1 cellular context compared by ENCODE assay signal in the genomic region with DNA sequence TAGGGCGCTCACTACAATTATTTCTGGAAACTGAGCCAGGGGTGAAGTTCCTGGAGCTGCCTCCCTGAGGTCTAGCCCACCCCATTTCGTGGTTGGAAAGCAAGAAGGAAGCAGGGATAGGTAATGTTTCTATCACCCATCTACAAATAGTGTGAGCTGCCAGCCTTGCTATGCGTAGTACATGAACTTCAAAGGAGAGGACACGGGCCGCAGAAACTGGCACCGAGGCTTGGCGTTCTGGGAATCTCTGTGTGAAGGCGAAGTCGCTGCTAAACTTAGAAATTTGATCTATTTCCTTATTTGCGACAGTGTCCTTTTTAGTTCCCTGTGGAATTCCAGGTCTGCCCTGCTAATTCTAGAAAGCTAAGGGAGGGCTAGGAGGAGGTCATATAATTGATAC.
TF ChIP-seq lines count a peak whose summit lies in the region.

No MANE protein-coding gene starts in this region.

TF ChIP-seq in GM23338, 12 proteins besides CTCF, POLR2A, EP300 and RAD21 (continued from another document):
- TF ChIP-seq, protein P1, sequence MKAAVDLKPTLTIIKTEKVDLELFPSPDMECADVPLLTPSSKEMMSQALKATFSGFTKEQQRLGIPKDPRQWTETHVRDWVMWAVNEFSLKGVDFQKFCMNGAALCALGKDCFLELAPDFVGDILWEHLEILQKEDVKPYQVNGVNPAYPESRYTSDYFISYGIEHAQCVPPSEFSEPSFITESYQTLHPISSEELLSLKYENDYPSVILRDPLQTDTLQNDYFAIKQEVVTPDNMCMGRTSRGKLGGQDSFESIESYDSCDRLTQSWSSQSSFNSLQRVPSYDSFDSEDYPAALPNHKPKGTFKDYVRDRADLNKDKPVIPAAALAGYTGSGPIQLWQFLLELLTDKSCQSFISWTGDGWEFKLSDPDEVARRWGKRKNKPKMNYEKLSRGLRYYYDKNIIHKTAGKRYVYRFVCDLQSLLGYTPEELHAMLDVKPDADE (IDR thresholded peaks at IDR 0.05) = no peak
- no peak for TF ChIP-seq CREB1 (CRISPR knock-in tag; IDR thresholded peaks at IDR 0.05; ENCODE audit: low read depth)
- TF ChIP-seq ZNF331 (CRISPR knock-in tag; IDR thresholded peaks at IDR 0.05; ENCODE audit: low read depth) = no peak
- TF ChIP-seq, protein P2, sequence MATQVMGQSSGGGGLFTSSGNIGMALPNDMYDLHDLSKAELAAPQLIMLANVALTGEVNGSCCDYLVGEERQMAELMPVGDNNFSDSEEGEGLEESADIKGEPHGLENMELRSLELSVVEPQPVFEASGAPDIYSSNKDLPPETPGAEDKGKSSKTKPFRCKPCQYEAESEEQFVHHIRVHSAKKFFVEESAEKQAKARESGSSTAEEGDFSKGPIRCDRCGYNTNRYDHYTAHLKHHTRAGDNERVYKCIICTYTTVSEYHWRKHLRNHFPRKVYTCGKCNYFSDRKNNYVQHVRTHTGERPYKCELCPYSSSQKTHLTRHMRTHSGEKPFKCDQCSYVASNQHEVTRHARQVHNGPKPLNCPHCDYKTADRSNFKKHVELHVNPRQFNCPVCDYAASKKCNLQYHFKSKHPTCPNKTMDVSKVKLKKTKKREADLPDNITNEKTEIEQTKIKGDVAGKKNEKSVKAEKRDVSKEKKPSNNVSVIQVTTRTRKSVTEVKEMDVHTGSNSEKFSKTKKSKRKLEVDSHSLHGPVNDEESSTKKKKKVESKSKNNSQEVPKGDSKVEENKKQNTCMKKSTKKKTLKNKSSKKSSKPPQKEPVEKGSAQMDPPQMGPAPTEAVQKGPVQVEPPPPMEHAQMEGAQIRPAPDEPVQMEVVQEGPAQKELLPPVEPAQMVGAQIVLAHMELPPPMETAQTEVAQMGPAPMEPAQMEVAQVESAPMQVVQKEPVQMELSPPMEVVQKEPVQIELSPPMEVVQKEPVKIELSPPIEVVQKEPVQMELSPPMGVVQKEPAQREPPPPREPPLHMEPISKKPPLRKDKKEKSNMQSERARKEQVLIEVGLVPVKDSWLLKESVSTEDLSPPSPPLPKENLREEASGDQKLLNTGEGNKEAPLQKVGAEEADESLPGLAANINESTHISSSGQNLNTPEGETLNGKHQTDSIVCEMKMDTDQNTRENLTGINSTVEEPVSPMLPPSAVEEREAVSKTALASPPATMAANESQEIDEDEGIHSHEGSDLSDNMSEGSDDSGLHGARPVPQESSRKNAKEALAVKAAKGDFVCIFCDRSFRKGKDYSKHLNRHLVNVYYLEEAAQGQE (IDR thresholded peaks at IDR 0.05; ENCODE audit: unreplicated experiment) = no peak
- no peak for TF ChIP-seq STAT1 (IDR thresholded peaks at IDR 0.05; ENCODE audit: unreplicated experiment)
- no peak for TF ChIP-seq NANOG (IDR thresholded peaks at IDR 0.05; ENCODE audit: borderline replicate concordance)
- no peak for TF ChIP-seq JUNB (IDR thresholded peaks at IDR 0.05; ENCODE audit: unreplicated experiment)
- no peak for TF ChIP-seq ZNF114 (CRISPR knock-in tag; IDR thresholded peaks at IDR 0.05)
- TF ChIP-seq, protein P3, sequence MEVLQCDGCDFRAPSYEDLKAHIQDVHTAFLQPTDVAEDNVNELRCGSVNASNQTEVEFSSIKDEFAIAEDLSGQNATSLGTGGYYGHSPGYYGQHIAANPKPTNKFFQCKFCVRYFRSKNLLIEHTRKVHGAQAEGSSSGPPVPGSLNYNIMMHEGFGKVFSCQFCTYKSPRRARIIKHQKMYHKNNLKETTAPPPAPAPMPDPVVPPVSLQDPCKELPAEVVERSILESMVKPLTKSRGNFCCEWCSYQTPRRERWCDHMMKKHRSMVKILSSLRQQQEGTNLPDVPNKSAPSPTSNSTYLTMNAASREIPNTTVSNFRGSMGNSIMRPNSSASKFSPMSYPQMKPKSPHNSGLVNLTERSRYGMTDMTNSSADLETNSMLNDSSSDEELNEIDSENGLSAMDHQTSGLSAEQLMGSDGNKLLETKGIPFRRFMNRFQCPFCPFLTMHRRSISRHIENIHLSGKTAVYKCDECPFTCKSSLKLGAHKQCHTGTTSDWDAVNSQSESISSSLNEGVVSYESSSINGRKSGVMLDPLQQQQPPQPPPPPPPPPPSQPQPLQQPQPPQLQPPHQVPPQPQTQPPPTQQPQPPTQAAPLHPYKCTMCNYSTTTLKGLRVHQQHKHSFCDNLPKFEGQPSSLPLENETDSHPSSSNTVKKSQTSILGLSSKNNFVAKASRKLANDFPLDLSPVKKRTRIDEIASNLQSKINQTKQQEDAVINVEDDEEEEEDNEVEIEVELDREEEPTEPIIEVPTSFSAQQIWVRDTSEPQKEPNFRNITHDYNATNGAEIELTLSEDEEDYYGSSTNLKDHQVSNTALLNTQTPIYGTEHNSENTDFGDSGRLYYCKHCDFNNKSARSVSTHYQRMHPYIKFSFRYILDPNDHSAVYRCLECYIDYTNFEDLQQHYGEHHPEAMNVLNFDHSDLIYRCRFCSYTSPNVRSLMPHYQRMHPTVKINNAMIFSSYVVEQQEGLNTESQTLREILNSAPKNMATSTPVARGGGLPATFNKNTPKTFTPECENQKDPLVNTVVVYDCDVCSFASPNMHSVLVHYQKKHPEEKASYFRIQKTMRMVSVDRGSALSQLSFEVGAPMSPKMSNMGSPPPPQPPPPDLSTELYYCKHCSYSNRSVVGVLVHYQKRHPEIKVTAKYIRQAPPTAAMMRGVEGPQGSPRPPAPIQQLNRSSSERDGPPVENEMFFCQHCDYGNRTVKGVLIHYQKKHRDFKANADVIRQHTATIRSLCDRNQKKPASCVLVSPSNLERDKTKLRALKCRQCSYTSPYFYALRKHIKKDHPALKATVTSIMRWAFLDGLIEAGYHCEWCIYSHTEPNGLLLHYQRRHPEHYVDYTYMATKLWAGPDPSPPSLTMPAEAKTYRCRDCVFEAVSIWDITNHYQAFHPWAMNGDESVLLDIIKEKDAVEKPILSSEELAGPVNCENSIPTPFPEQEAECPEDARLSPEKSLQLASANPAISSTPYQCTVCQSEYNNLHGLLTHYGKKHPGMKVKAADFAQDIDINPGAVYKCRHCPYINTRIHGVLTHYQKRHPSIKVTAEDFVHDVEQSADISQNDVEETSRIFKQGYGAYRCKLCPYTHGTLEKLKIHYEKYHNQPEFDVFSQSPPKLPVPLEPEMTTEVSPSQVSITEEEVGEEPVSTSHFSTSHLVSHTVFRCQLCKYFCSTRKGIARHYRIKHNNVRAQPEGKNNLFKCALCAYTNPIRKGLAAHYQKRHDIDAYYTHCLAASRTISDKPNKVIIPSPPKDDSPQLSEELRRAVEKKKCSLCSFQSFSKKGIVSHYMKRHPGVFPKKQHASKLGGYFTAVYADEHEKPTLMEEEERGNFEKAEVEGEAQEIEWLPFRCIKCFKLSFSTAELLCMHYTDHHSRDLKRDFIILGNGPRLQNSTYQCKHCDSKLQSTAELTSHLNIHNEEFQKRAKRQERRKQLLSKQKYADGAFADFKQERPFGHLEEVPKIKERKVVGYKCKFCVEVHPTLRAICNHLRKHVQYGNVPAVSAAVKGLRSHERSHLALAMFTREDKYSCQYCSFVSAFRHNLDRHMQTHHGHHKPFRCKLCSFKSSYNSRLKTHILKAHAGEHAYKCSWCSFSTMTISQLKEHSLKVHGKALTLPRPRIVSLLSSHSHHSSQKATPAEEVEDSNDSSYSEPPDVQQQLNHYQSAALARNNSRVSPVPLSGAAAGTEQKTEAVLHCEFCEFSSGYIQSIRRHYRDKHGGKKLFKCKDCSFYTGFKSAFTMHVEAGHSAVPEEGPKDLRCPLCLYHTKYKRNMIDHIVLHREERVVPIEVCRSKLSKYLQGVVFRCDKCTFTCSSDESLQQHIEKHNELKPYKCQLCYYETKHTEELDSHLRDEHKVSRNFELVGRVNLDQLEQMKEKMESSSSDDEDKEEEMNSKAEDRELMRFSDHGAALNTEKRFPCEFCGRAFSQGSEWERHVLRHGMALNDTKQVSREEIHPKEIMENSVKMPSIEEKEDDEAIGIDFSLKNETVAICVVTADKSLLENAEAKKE (CRISPR knock-in tag; IDR thresholded peaks at IDR 0.05) = no peak
- no peak for TF ChIP-seq EZH2phosphoT487 (IDR thresholded peaks at IDR 0.05; ENCODE audit: unreplicated experiment)
